Comparison of ENCODE assay signal across 9 cellular contexts in the genomic region with DNA sequence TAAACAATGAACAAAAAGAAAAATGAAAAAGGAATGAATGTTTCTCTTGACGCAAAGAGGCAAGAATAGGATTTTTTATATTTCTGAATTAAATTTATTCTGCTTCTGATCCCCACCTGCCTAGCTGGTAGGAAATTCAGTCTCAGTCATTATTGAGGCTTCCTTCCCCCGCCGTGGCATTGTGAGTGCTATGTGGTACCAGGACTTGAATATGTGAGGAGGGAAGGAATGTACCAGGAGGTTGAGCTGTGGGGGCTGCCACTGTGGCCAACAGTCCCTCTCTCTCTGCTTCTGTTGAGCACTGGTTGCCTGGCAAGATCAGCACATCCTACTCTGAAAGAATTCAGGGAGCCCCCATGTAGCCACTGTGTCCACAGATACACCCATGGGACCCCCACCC.
A peak's percentile ranks its signal among the peaks of the same experiment; 100 is the strongest.
DNase-seq lines count a peak whose midpoint lies in the region; ATAC-seq lines count a peak whose summit lies in the region.
"Had no signal": no experiment of that assay in that cellular context is flagged by ENCODE, and none has a peak within 500 bp of the region (broad histone marks: within the 10 kb centered on the region; RNA-seq: fewer than 3 reads in every experiment).

No MANE protein-coding gene starts in this region.

- 92% methylated on average over 2 of the region's 3 CpGs for WGBS in mesenchymal stem cell

- H3K9me3 Mint-ChIP-seq in activated CD4-positive, alpha-beta memory T cell treated with anti-CD3 and anti-CD28 coated beads for 36 hours: no peaks in the 10 kb centered on the region

- H2BK15ac ChIP-seq in mesenchymal stem cell (ENCODE audit: low read depth, poor library complexity, severe bottlenecking): peak overlapping the region; percentile 97

- H3K9me3 ChIP-seq in mesenchymal stem cell (ENCODE audit: control insufficient read depth, low read length): no peaks in the 10 kb centered on the region

- DNase-seq in left ventricle myocardium superior (no peak), left cardiac atrium (no peak), mesenchymal stem cell (no peak), germinal center (ENCODE audit: low spot score) (no peak), superior temporal gyrus (ENCODE audit: extremely low spot score) (no peak), NCI-H128 (lab: John Stamatoyannopoulos, UW; ENCODE audit: unreplicated experiment) (no peak), NCI-H2029 (lab: John Stamatoyannopoulos, UW) (no peak)
- no peak for DNase-seq in activated CD4-positive, alpha-beta memory T cell treated with anti-CD3 and anti-CD28 coated beads for 36 hours
- DNase-seq: posterior cingulate gyrus had no signal

- peak overlapping the region; percentile 92 to 99 for H2BK12ac ChIP-seq in mesenchymal stem cell (ENCODE audit: low read length in 2 of 2)

- H3K36me3 Mint-ChIP-seq in activated CD4-positive, alpha-beta memory T cell treated with anti-CD3 and anti-CD28 coated beads for 36 hours: no peaks in the 10 kb centered on the region

- H3K27ac Mint-ChIP-seq in activated CD4-positive, alpha-beta memory T cell treated with anti-CD3 and anti-CD28 coated beads for 36 hours: peak overlapping the region; percentile 97

- H2AK5ac ChIP-seq in mesenchymal stem cell (ENCODE audit: low read length, severe bottlenecking): peak overlapping the region; percentile 36

- CTCF ChIA-PET in activated CD4-positive, alpha-beta memory T cell treated with anti-CD3 and anti-CD28 coated beads for 36 hours (lab: Charles Lee): no interaction called here

- H3K9ac ChIP-seq in mesenchymal stem cell (ENCODE audit: low read length): no peak overlapping the region

- H3K4me3 Mint-ChIP-seq in activated CD4-positive, alpha-beta memory T cell treated with anti-CD3 and anti-CD28 coated beads for 36 hours: no peak overlapping the region

- peak overlapping the region; percentile 57 to 94 for H3K4ac ChIP-seq in mesenchymal stem cell (ENCODE audit: low read depth in 1 of 2, low read length in 2 of 2)

- peaks cover 66% of the 10 kb centered on the region for H3K4me1 Mint-ChIP-seq in activated CD4-positive, alpha-beta memory T cell treated with anti-CD3 and anti-CD28 coated beads for 36 hours (ENCODE audit: low read depth)

- H3K27ac ChIP-seq in mesenchymal stem cell (ENCODE audit: low read length, poor library complexity, severe bottlenecking): no peak overlapping the region

- intact Hi-C loops in left ventricle myocardium superior (cut with micrococcal nuclease) (no loop called here), left cardiac atrium (cut with DNase I) (loop anchor here in 1 of 2 donors (10.0 kb wide), 1 partner anchor 367 kb away; a partner anchor contains a TSS)
- intact Hi-C loops in activated CD4-positive, alpha-beta memory T cell treated with anti-CD3 and anti-CD28 coated beads for 36 hours (cut with micrococcal nuclease): loop anchor here (1.0 to 10.0 kb wide), 6 partner anchors 129 to 665 kb away; no protein-coding TSS in a partner anchor

- H3K18ac ChIP-seq in mesenchymal stem cell (ENCODE audit: low read depth in 1 of 2, low read length in 2 of 2): peak overlapping the region; percentile 75 to 95

- peak overlapping the region; percentile 93 for H2BK120ac ChIP-seq in mesenchymal stem cell (ENCODE audit: low read depth, low read length)

- no peaks in the 10 kb centered on the region for H3K27me3 Mint-ChIP-seq in activated CD4-positive, alpha-beta memory T cell treated with anti-CD3 and anti-CD28 coated beads for 36 hours

- peak overlapping the region in 1 of 2 experiments; percentile 7 for H3K14ac ChIP-seq in mesenchymal stem cell (ENCODE audit: low read length in 2 of 2)

- POLR2A ChIA-PET in activated CD4-positive, alpha-beta memory T cell treated with anti-CD3 and anti-CD28 coated beads for 36 hours (lab: Charles Lee): interaction anchor here (0.7 to 6.0 kb wide), 11 partner anchors 18 to 446 kb away, joined by 3 to 90 read pairs (median 11); no protein-coding TSS in a partner anchor

- peaks cover 9% of the 10 kb centered on the region for H3K4me1 ChIP-seq in mesenchymal stem cell (ENCODE audit: control insufficient read depth, insufficient read depth, low read depth, low read length)

- H3K27me3 ChIP-seq in mesenchymal stem cell (ENCODE audit: control insufficient read depth in 1 of 2, insufficient read depth in 1 of 2, low read length in 2 of 2): no peaks in the 10 kb centered on the region

- no peak overlapping the region for H3K4me3 ChIP-seq in mesenchymal stem cell (ENCODE audit: insufficient read depth in 1 of 2, low read depth in 1 of 2, low read length in 2 of 2)

- peak overlapping the region; percentile 82 for H4K8ac ChIP-seq in mesenchymal stem cell (ENCODE audit: low read length)

- no peak overlapping the region for H2BK5ac ChIP-seq in mesenchymal stem cell (ENCODE audit: low read depth, low read length, poor library complexity, severe bottlenecking)

- H4K91ac ChIP-seq in mesenchymal stem cell (ENCODE audit: low read length): peak overlapping the region; percentile 98

- no peaks in the 10 kb centered on the region for H3K36me3 ChIP-seq in mesenchymal stem cell (ENCODE audit: control insufficient read depth in 1 of 2, insufficient read depth in 2 of 2, low read depth in 1 of 2, low read length in 2 of 2)

- no peak overlapping the region for H2AFZ ChIP-seq in mesenchymal stem cell (ENCODE audit: low read depth, low read length)

- no peaks in the 10 kb centered on the region for H3K79me1 ChIP-seq in mesenchymal stem cell (replicated peaks; ENCODE audit: low read length, poor library complexity, severe bottlenecking)

- H3K23ac ChIP-seq in mesenchymal stem cell (ENCODE audit: low read length in 2 of 2): no peak overlapping the region

- H3K4me2 ChIP-seq in mesenchymal stem cell (ENCODE audit: low read length, poor library complexity, severe bottlenecking): no peak overlapping the region

- peak; percentile 5 for ATAC-seq in left ventricle myocardium superior
- ATAC-seq in left cardiac atrium: no peak
